13 cellular contexts compared by ENCODE assay signal in genomic region chr6:37369321-37370196, GRCh38. TPM values are rescaled to one million over a fixed set of nuclear protein-coding genes. Genes with fewer than 3 reads are reported as not detected.
DNase-seq lines count a peak whose midpoint lies in the region; ATAC-seq and TF ChIP-seq lines count a peak whose summit lies in the region.
"Had no signal": no experiment of that assay in that cellular context is flagged by ENCODE, and none has a peak within 500 bp of the region (broad histone marks: within the 10 kb centered on the region; RNA-seq: fewer than 3 reads in every experiment).

No MANE protein-coding gene starts in this region.

- TF ChIP-seq CTCF in cardiac fibroblast (IDR thresholded peaks at IDR 0.05; ENCODE audit: low read depth, low read length) (no peak), type B pancreatic cell (conservative IDR thresholded peaks at IDR 0.05) (no peak), endothelial cell (IDR thresholded peaks at IDR 0.05; ENCODE audit: unreplicated experiment) (no peak)

- H3K4me1 Mint-ChIP-seq in activated T-cell treated with anti-CD3 and anti-CD28 coated beads, Interleukin-2, amount 50 U/mL, for 72 hours (ENCODE audit: low read depth) = peaks cover 7% of the 10 kb centered on the region
- H3K4me1 Mint-ChIP-seq in type B pancreatic cell (ENCODE audit: unreplicated experiment) = peaks cover 21% of the 10 kb centered on the region
- H3K4me1 Mint-ChIP-seq in endothelial cell (ENCODE audit: unreplicated experiment) = peaks cover 10% of the 10 kb centered on the region

- DNase-seq in activated T-cell treated with anti-CD3 and anti-CD28 coated beads, Interleukin-2, amount 50 U/mL, for 72 hours = no peak
- no peak for DNase-seq in activated T-cell treated with anti-CD3 and anti-CD28 coated beads for 4 hours
- peak; percentile 60 to 63 for DNase-seq in cardiac fibroblast (ENCODE audit: low read depth in 2 of 2)
- DNase-seq in kidney tubule cell (ENCODE audit: low spot score) = peak; percentile 2
- no peak for DNase-seq in type B pancreatic cell (ENCODE audit: extremely low spot score, unreplicated experiment)
- no peak for DNase-seq in SIG-M5 treated with dmso at 0.1 percent for 504 hours (lab: John Stamatoyannopoulos, UW; ENCODE audit: unreplicated experiment)
- DNase-seq in endothelial cell (ENCODE audit: low spot score) = no peak
- DNase-seq: activated CD4-positive, alpha-beta T cell treated with anti-CD3 and anti-CD28 coated beads, Interleukin-2, amount 50 U/mL, for 1 hour; activated naive CD4-positive, alpha-beta T cell treated with anti-CD3 and anti-CD28 coated beads, Interleukin-2, amount 50 U/mL, for 16 hours; DMS53; endodermal cell; NCI-H1694 had no signal

- no peaks in the 10 kb centered on the region for H3K9me3 Mint-ChIP-seq in activated T-cell treated with anti-CD3 and anti-CD28 coated beads, Interleukin-2, amount 50 U/mL, for 72 hours
- H3K9me3 Mint-ChIP-seq in type B pancreatic cell (no peaks in the 10 kb centered on the region), endothelial cell (ENCODE audit: unreplicated experiment) (no peaks in the 10 kb centered on the region)
- H3K9me3 Mint-ChIP-seq: endodermal cell had no signal

- H3K4me3 Mint-ChIP-seq in activated T-cell treated with anti-CD3 and anti-CD28 coated beads, Interleukin-2, amount 50 U/mL, for 72 hours = no peak overlapping the region
- H3K4me3 Mint-ChIP-seq in type B pancreatic cell (no peak overlapping the region), endothelial cell (ENCODE audit: unreplicated experiment) (no peak overlapping the region)
- H3K4me3 Mint-ChIP-seq: endodermal cell had no signal

- H3K27ac Mint-ChIP-seq in activated T-cell treated with anti-CD3 and anti-CD28 coated beads, Interleukin-2, amount 50 U/mL, for 72 hours = peak overlapping the region; percentile 7
- peak overlapping the region; percentile 61 for H3K27ac Mint-ChIP-seq in type B pancreatic cell
- no peak overlapping the region for H3K27ac Mint-ChIP-seq in endothelial cell (ENCODE audit: unreplicated experiment)
- H3K27ac Mint-ChIP-seq: endodermal cell had no signal

- peak in 1 of 2 donors; percentile 41 for ATAC-seq in activated T-cell treated with anti-CD3 and anti-CD28 coated beads, Interleukin-2, amount 50 U/mL, for 72 hours (replicated peaks in 1 of 2)
- ATAC-seq in HG02759 (IDR thresholded peaks at IDR 0.05; ENCODE audit: unreplicated experiment) = no peak

- peaks cover 0 to 10% of the 10 kb centered on the region in 2 donors for H3K36me3 Mint-ChIP-seq in activated T-cell treated with anti-CD3 and anti-CD28 coated beads, Interleukin-2, amount 50 U/mL, for 72 hours (ENCODE audit: insufficient read depth in 2 of 2)
- H3K36me3 Mint-ChIP-seq in type B pancreatic cell = peaks cover 16% of the 10 kb centered on the region
- peaks cover 15% of the 10 kb centered on the region for H3K36me3 Mint-ChIP-seq in endothelial cell (ENCODE audit: low read depth, unreplicated experiment)

- H3K4me3 ChIP-seq in cardiac fibroblast (replicated peaks in 1 of 2; ENCODE audit: low read depth in 2 of 2, low read length in 2 of 2) = no peak overlapping the region

- no peaks in the 10 kb centered on the region for H3K27me3 Mint-ChIP-seq in activated T-cell treated with anti-CD3 and anti-CD28 coated beads, Interleukin-2, amount 50 U/mL, for 72 hours (ENCODE audit: low read depth)
- H3K27me3 Mint-ChIP-seq in type B pancreatic cell = no peaks in the 10 kb centered on the region
- H3K27me3 Mint-ChIP-seq in endothelial cell (ENCODE audit: unreplicated experiment) = no peaks in the 10 kb centered on the region

RNA-seq across cellular contexts. Expression of gene RNF8, which starts 15.8 kb away (rescaled TPM):
- total RNA-seq in activated T-cell treated with anti-CD3 and anti-CD28 coated beads, Interleukin-2, amount 50 U/mL, for 72 hours = 10 to 100 TPM; 19.3 to 24.7 TPM
- 38.6 and 50.4 TPM in 2 replicates for total RNA-seq in type B pancreatic cell (ENCODE audit: low replicate concordance)
- 21.8 TPM for total RNA-seq in endothelial cell (ENCODE audit: unreplicated experiment)

Comparison
In these comparisons a context has a peak if more than half of its experiments do, and no peak if none do; other contexts are left out.
1. DNase-seq: peak in cardiac fibroblast (2 of 2) and kidney tubule cell (single experiment); none in activated T-cell treated with anti-CD3 and anti-CD28 coated beads, Interleukin-2, amount 50 U/mL, for 72 hours (0 of 2), activated T-cell treated with anti-CD3 and anti-CD28 coated beads for 4 hours (single experiment), type B pancreatic cell (single experiment), SIG-M5 treated with dmso at 0.1 percent for 504 hours (single experiment) and endothelial cell (single experiment).